Comparison of ENCODE assay signal across 24 cellular contexts in genomic region chr3:67531149-67532101, GRCh38.
DNase-seq lines count a peak whose midpoint lies in the region; ATAC-seq, FAIRE-seq and TF ChIP-seq lines count a peak whose summit lies in the region.
"Had no signal": no experiment of that assay in that cellular context is flagged by ENCODE, and none has a peak within 500 bp of the region (broad histone marks: within the 10 kb centered on the region; RNA-seq: fewer than 3 reads in every experiment).

No MANE protein-coding gene starts in this region.

- H4K20me1 ChIP-seq in HepG2 (ENCODE audit: insufficient read depth, low read length) (no peaks in the 10 kb centered on the region), SK-N-SH (ENCODE audit: insufficient read depth) (no peaks in the 10 kb centered on the region)

- DNase-seq in HepG2 (ENCODE audit: low spot score) (no peak), SK-N-SH (no peak), kidney glomerular epithelial cell (lab: John Stamatoyannopoulos, UW) (peak; percentile 29), kidney (no peak), aorta (no peak), G401 (ENCODE audit: low spot score) (no peak)
- DNase-seq: activated CD4-positive, alpha-beta T cell treated with anti-CD3 and anti-CD28 coated beads for 1 hour; activated effector memory CD4-positive, alpha-beta T cell treated with Interleukin-2 at 50 U/mL for 16 hours; amniotic stem cell; CD4-positive, CD25-positive, alpha-beta regulatory T cell; DMS153; effector memory CD8-positive, alpha-beta T cell; left cardiac atrium; NCI-H187 treated with DMSO at 0.1 percent for 48 hours; NCI-H524; nucleus accumbens; SJCRH30; stimulated activated naive CD4-positive, alpha-beta T cell; thyroid gland had no signal

- POLR2A ChIA-PET in HepG2 (lab: Yijun Ruan, JAX): no interaction called here
- POLR2A ChIA-PET in SK-N-SH (lab: Yijun Ruan, JAX): no interaction called here

- H3K4me2 ChIP-seq in HepG2 (ENCODE audit: low read depth, low read length) (no peak overlapping the region), SK-N-SH (peak overlapping the region; percentile 12)
- H3K4me2 ChIP-seq: A549, hepatocyte had no signal

- H3K79me2 ChIP-seq in HepG2 (ENCODE audit: insufficient read depth, low read length) (no peaks in the 10 kb centered on the region), SK-N-SH (ENCODE audit: insufficient read depth) (peaks cover 10% of the 10 kb centered on the region)

- H2AFZ ChIP-seq in HepG2 (ENCODE audit: low read length): no peak overlapping the region
- H2AFZ ChIP-seq in SK-N-SH (ENCODE audit: low read depth): no peak overlapping the region
- H2AFZ ChIP-seq: hepatocyte had no signal

- TF ChIP-seq RAD21 in liver (IDR thresholded peaks at IDR 0.05) (peak in 1 of 2 donors; percentile 11), HepG2 (CRISPR knock-in tag; IDR thresholded peaks at IDR 0.05) (no peak), SK-N-SH (IDR thresholded peaks at IDR 0.05; ENCODE audit: low read length) (no peak)

- no peaks in the 10 kb centered on the region for H3K9me2 ChIP-seq in SK-N-SH

- in situ Hi-C loops in HepG2 (cut with HindIII; ENCODE audit: extremely low pct_ligation_motif_present, low pct_unique_long_range_greater_than_20kb) (no loop called here), G401 (cut with HindIII; ENCODE audit: low sequenced_read_pairs) (no loop called here)

- peaks cover 4 to 11% (median 6%) of the 10 kb centered on the region in 4 donors for H3K36me3 ChIP-seq in liver (ENCODE audit: control insufficient read depth in 4 of 4, insufficient read depth in 3 of 4, low read depth in 1 of 4, low read length in 3 of 4)
- H3K36me3 ChIP-seq in HepG2 (replicated peaks in 1 of 2; ENCODE audit: control insufficient read depth in 1 of 2, insufficient read depth in 2 of 2, low read length in 2 of 2): peaks cover 2 to 9% of the 10 kb centered on the region in 2 experiments; a peak in 2 of 5 replicates
- H3K36me3 ChIP-seq in SK-N-SH (replicated peaks in 1 of 2; ENCODE audit: control insufficient read depth in 1 of 2, insufficient read depth in 2 of 2, low read length in 1 of 2): peaks cover 0 to 8% of the 10 kb centered on the region in 2 experiments
- H3K36me3 ChIP-seq in kidney (ENCODE audit: control insufficient read depth in 1 of 2, insufficient read depth in 2 of 2, low read length in 2 of 2): peaks cover under 1 to 5% of the 10 kb centered on the region in 2 donors
- peaks cover 2 to 3% of the 10 kb centered on the region in 2 donors for H3K36me3 ChIP-seq in aorta (ENCODE audit: control insufficient read depth in 1 of 2, insufficient read depth in 2 of 2, low read length in 1 of 2)
- H3K36me3 ChIP-seq: SJCRH30 had no signal

- 48% methylated on average over 6 of the region's 6 CpGs for WGBS in liver
- 96% methylated on average over 6 of the region's 6 CpGs for WGBS in HepG2 (ENCODE audit: low lambda C conversion rate)
- WGBS in SK-N-SH (ENCODE audit: low lambda C conversion rate): 78% methylated on average over 6 of the region's 6 CpGs
- WGBS in aorta, 2 donors: 84 to 85% methylated on average over 6 of the region's 6 CpGs

- H3K9ac ChIP-seq in liver (ENCODE audit: low read depth in 1 of 2, low read length in 2 of 2) (peak overlapping the region in 1 of 2 donors; percentile 56), HepG2 (ENCODE audit: insufficient read depth, low read depth, low read length) (no peak overlapping the region), SK-N-SH (no peak overlapping the region), kidney (ENCODE audit: low read length in 2 of 2) (no peak overlapping the region)

- ATAC-seq in HepG2 (no peak), aorta (ENCODE audit: low FRiP score) (no peak)
- no peak for ATAC-seq in activated CD4-positive, CD25-positive, alpha-beta regulatory T cell treated with anti-CD3 and anti-CD28 coated beads, Interleukin-2, amount 50 U/mL, for 24 hours
- ATAC-seq: effector memory CD8-positive, alpha-beta T cell; left cardiac atrium had no signal

- H3K27me3 ChIP-seq in liver (ENCODE audit: control insufficient read depth in 4 of 4, insufficient read depth in 4 of 4, low read length in 3 of 4): no peaks in the 10 kb centered on the region
- H3K27me3 ChIP-seq in HepG2 (ENCODE audit: control insufficient read depth in 1 of 2, insufficient read depth in 2 of 2, low read length in 2 of 2): no peaks in the 10 kb centered on the region
- H3K27me3 ChIP-seq in SK-N-SH (ENCODE audit: insufficient read depth): no peaks in the 10 kb centered on the region
- no peaks in the 10 kb centered on the region for H3K27me3 ChIP-seq in aorta (ENCODE audit: control insufficient read depth in 1 of 2, insufficient read depth in 2 of 2, low read length in 1 of 2)
- H3K27me3 ChIP-seq: hepatocyte, right atrium auricular region, SJCRH30, thyroid gland had no signal

- peak overlapping the region; percentile 31 to 38 for H3K27ac ChIP-seq in liver (ENCODE audit: low read depth in 1 of 2, low read length in 2 of 2)
- H3K27ac ChIP-seq in HepG2 (ENCODE audit: extremely low read length, insufficient read depth, low read length): no peak overlapping the region
- H3K27ac ChIP-seq in SK-N-SH (ENCODE audit: low read depth in 2 of 2, low read length in 1 of 2): peak overlapping the region; percentile 38 to 39; a peak in 3 of 4 replicates
- no peak overlapping the region for H3K27ac ChIP-seq in kidney (ENCODE audit: low read depth in 2 of 2, low read length in 2 of 2)
- H3K27ac ChIP-seq in aorta (ENCODE audit: low read depth in 1 of 2, low read length in 2 of 2): no peak overlapping the region
- H3K27ac ChIP-seq: A549, hepatocyte, right atrium auricular region, SJCRH30, thyroid gland had no signal

- FAIRE-seq in HepG2 (lab: Jason Lieb, UNC) (no peak), kidney (lab: Jason Lieb, UNC) (no peak)
- FAIRE-seq: A549 had no signal

- no TSS peak for BruUV-seq in HepG2 (replicated peaks; lab: Mats Ljungman, UMichigan)

- H3K9me3 ChIP-seq in liver (ENCODE audit: control insufficient read depth in 4 of 4, low read length in 3 of 4) (no peaks in the 10 kb centered on the region), HepG2 (ENCODE audit: low read length) (no peaks in the 10 kb centered on the region), SK-N-SH (no peaks in the 10 kb centered on the region), kidney (ENCODE audit: control insufficient read depth in 1 of 2, low read length in 2 of 2) (no peaks in the 10 kb centered on the region), aorta (ENCODE audit: control insufficient read depth, low read length) (no peaks in the 10 kb centered on the region)
- H3K9me3 ChIP-seq: A549, right atrium auricular region, SJCRH30, thyroid gland had no signal

- TF ChIP-seq CTCF in liver (IDR thresholded peaks at IDR 0.05; ENCODE audit: low read depth, low read length, missing input control) (no peak), HepG2 (CRISPR knock-in tag; IDR thresholded peaks at IDR 0.05) (no peak), SK-N-SH (IDR thresholded peaks at IDR 0.05) (no peak), kidney (IDR thresholded peaks at IDR 0.05; ENCODE audit: borderline replicate concordance, extremely low read depth, insufficient read depth) (no peak)

- TF ChIP-seq EP300 in HepG2 (IDR thresholded peaks at IDR 0.05; ENCODE audit: low read depth in 2 of 2, low read length in 2 of 2): no peak
- TF ChIP-seq EP300 in HepG2 (CRISPR knock-in tag; IDR thresholded peaks at IDR 0.05; ENCODE audit: borderline replicate concordance): no peak
- 0 out of 4 replicates have a peak, but pooled peaks of 1 of the 2 experiments have one; percentile 23 for TF ChIP-seq EP300 in SK-N-SH (IDR thresholded peaks at IDR 0.05; ENCODE audit: borderline replicate concordance in 1 of 2, low read depth in 1 of 2, low read length in 1 of 2)

- TF ChIP-seq POLR2A in HepG2 (IDR thresholded peaks at IDR 0.05; ENCODE audit: insufficient read depth in 1 of 2, low read depth in 2 of 2, low read length in 2 of 2): no peak

- H3K4me1 ChIP-seq in liver (ENCODE audit: control insufficient read depth in 4 of 4, insufficient read depth in 4 of 4, low read length in 3 of 4): peaks cover 0 to 12% (median 4%) of the 10 kb centered on the region in 4 donors
- peaks cover 9% of the 10 kb centered on the region; the same call in 1 of the 2 replicates for H3K4me1 ChIP-seq in HepG2 (ENCODE audit: insufficient read depth, low read length)
- peaks cover 0 to 27% of the 10 kb centered on the region in 2 experiments; a peak in 3 of 4 replicates for H3K4me1 ChIP-seq in SK-N-SH (ENCODE audit: control insufficient read depth in 1 of 2, insufficient read depth in 2 of 2, low read depth in 1 of 2, low read length in 1 of 2)
- H3K4me1 ChIP-seq in kidney (ENCODE audit: control insufficient read depth in 1 of 2, insufficient read depth in 1 of 2, low read depth in 1 of 2, low read length in 2 of 2): peaks cover 0 to 2% of the 10 kb centered on the region in 2 donors
- no peaks in the 10 kb centered on the region for H3K4me1 ChIP-seq in aorta (ENCODE audit: control insufficient read depth in 1 of 2, insufficient read depth in 2 of 2, low read length in 2 of 2)

- intact Hi-C loops in HepG2 (cut with micrococcal nuclease; ENCODE audit: unreplicated experiment): no loop called here
- intact Hi-C loops in kidney (cut with DNase I): no loop called here
- intact Hi-C loops in aorta (cut with DNase I): no loop called here

- no peak overlapping the region for H3K4me3 ChIP-seq in liver (ENCODE audit: low read depth in 1 of 3, low read length in 3 of 3)
- no peak overlapping the region for H3K4me3 ChIP-seq in HepG2 (replicated peaks in 1 of 3; ENCODE audit: insufficient read depth in 1 of 3, low read depth in 2 of 3, low read length in 3 of 3)
- no peak overlapping the region for H3K4me3 ChIP-seq in SK-N-SH (ENCODE audit: low read depth in 2 of 2, low read length in 1 of 2)
- no peak overlapping the region for H3K4me3 ChIP-seq in kidney (ENCODE audit: low read length in 2 of 2)
- no peak overlapping the region for H3K4me3 ChIP-seq in aorta (ENCODE audit: low read length in 2 of 2)
- H3K4me3 ChIP-seq: A549, hepatocyte, right atrium auricular region, SJCRH30, thyroid gland had no signal

- H3F3A ChIP-seq in SK-N-SH (replicated peaks; ENCODE audit: insufficient read depth): peaks cover 19% of the 10 kb centered on the region

- CTCF ChIA-PET in HepG2 (lab: Yijun Ruan, JAX; ENCODE audit: low intra/inter-chr PET ratio, low total read pairs): no interaction called here
- CTCF ChIA-PET in SK-N-SH (lab: Yijun Ruan, JAX): interaction anchor here (2.0 kb wide), 1 partner anchor 18 kb away, joined by 4 read pairs; no protein-coding TSS in a partner anchor

TF ChIP-seq in liver, 16 proteins besides CTCF, POLR2A, EP300 and RAD21 (continues in another document):
- TF ChIP-seq HNF4G (IDR thresholded peaks at IDR 0.05): no peak

TF ChIP-seq in HepG2, 621 proteins besides CTCF, POLR2A, EP300 and RAD21 (continues in another document):
- no peak for TF ChIP-seq ZNF34 (CRISPR knock-in tag; IDR thresholded peaks at IDR 0.05; ENCODE audit: borderline replicate concordance)

TF ChIP-seq in SK-N-SH, 30 proteins besides CTCF, POLR2A, EP300 and RAD21 (continues in another document):
- no peak for TF ChIP-seq FOXJ3 (CRISPR knock-in tag; IDR thresholded peaks at IDR 0.05)
- no peak for TF ChIP-seq NRF1 (IDR thresholded peaks at IDR 0.05; ENCODE audit: low read depth, low read length)
- TF ChIP-seq EZH2phosphoT487 (IDR thresholded peaks at IDR 0.05; ENCODE audit: borderline replicate concordance, low read depth): no peak
- TF ChIP-seq NFIC (IDR thresholded peaks at IDR 0.05; ENCODE audit: borderline replicate concordance): no peak
- no peak for TF ChIP-seq YY1 (IDR thresholded peaks at IDR 0.05; ENCODE audit: low read depth)
- TF ChIP-seq RXRA (IDR thresholded peaks at IDR 0.05; ENCODE audit: borderline replicate concordance, low read depth): no peak

Comparison
In these comparisons a context has a peak if more than half of its experiments do, and no peak if none do; other contexts are left out.
1. H3K27ac ChIP-seq: peak in liver (2 of 2) and SK-N-SH (2 of 2); none in HepG2 (single experiment), kidney (0 of 2) and aorta (0 of 2).